ENCODE assay signal across 8 cellular contexts in the genomic region with DNA sequence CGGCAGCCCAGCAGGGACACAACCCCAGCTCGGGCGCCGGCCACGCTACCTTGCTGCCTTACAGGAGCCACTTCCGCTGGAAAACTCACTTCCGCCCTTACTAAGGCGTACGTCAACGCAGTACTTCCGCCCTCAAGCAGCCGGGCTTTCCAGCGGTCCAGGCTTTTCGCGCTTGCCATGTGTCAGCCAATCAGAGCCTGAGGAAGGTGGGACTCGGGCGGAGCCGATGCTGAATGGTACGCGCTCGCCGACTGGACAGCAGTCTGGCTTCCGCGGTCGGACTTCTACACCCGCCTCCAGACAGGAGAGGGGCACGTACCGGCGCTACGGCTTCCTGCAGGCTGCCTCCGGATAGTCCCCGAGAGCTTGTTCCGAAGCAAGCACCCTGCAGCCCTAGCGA. TPM values are rescaled to one million over a fixed set of nuclear protein-coding genes. Genes with fewer than 3 reads are reported as not detected.
DNase-seq lines count a peak whose midpoint lies in the region; ATAC-seq, FAIRE-seq and TF ChIP-seq lines count a peak whose summit lies in the region.
"Not testable (repeated sequence)": the region's sequence is repeated elsewhere in the genome, so short reads cannot be mapped to it uniquely, and the experiment has no call there.

A gene (minus strand): TSS at position 52 of the 400 bp plus-strand sequence. CDS start 71 bp downstream, outside the sequence.
A gene (plus strand): TSS at position 261 of the 400 bp plus-strand sequence. CDS start 210 bp downstream, outside the sequence.

- not testable (repeated sequence) for H3K36me3 ChIP-seq in duodenal mucosa (ENCODE audit: control insufficient read depth in 1 of 2, insufficient read depth in 2 of 2, low read length in 2 of 2); kidney (ENCODE audit: control insufficient read depth in 1 of 2, insufficient read depth in 2 of 2, low read length in 2 of 2)

- H3K27me3 ChIP-seq in duodenal mucosa (ENCODE audit: control insufficient read depth in 1 of 2, insufficient read depth in 2 of 2, low read length in 2 of 2), result not testable (repeated sequence)

- not testable (repeated sequence) for DNase-seq in AG04449 (ENCODE audit: low read depth, low spot score); WTC11 (ENCODE audit: low spot score); kidney; pulmonary artery endothelial cell (ENCODE audit: low read depth, low spot score)

- not testable (repeated sequence) for H3K4me1 ChIP-seq in duodenal mucosa (ENCODE audit: control insufficient read depth in 1 of 2, insufficient read depth in 2 of 2, low read length in 2 of 2); kidney (ENCODE audit: control insufficient read depth in 1 of 2, insufficient read depth in 1 of 2, low read depth in 1 of 2, low read length in 2 of 2)

- H3K27ac Mint-ChIP-seq in WTC11, result not testable (repeated sequence)

- H3K4me3 ChIP-seq in AG04449 (ENCODE audit: low read depth, low read length) (peak within 1 kb of the TSS; percentile 56), duodenal mucosa (ENCODE audit: low read depth in 1 of 2, low read length in 2 of 2) (peak within 1 kb of the TSS in 1 of 2 donors; percentile 58)
- not testable (repeated sequence) for H3K4me3 ChIP-seq in kidney (ENCODE audit: low read length in 2 of 2)

- H3K36me3 Mint-ChIP-seq in WTC11, result not testable (repeated sequence)

- CTCF ChIA-PET in AG04449 (lab: Yijun Ruan, JAX); WTC11 (lab: Charles Lee): not testable (repeated sequence)

- H3K27ac ChIP-seq in duodenal mucosa (ENCODE audit: low read depth, low read length), result peak within 1 kb of the TSS; percentile 50
- H3K27ac ChIP-seq in kidney (ENCODE audit: low read depth in 2 of 2, low read length in 2 of 2), result not testable (repeated sequence)

- POLR2A ChIA-PET in AG04449 (lab: Yijun Ruan, JAX); WTC11 (lab: Charles Lee): not testable (repeated sequence)

- H3K9ac ChIP-seq in duodenal mucosa (ENCODE audit: low read depth in 1 of 2, low read length in 2 of 2), result peak within 1 kb of the TSS in 1 of 2 donors; percentile 38
- H3K9ac ChIP-seq in kidney (ENCODE audit: low read length in 2 of 2), result not testable (repeated sequence)

- FAIRE-seq in kidney (lab: Jason Lieb, UNC), result peak; percentile 96

- intact Hi-C loops in kidney (cut with DNase I), result not testable (repeated sequence)

- not testable (repeated sequence) for TF ChIP-seq CTCF in AG04449 (IDR thresholded peaks at IDR 0.05; ENCODE audit: insufficient read depth, low read length, missing control alignments); WTC11 (IDR thresholded peaks at IDR 0.05); kidney (IDR thresholded peaks at IDR 0.05; ENCODE audit: borderline replicate concordance, extremely low read depth, insufficient read depth)

- not testable (repeated sequence) for H3K4me3 Mint-ChIP-seq in WTC11

- H3K27me3 Mint-ChIP-seq in WTC11 (ENCODE audit: low read depth), result not testable (repeated sequence)

- not testable (repeated sequence) for H3K9me3 Mint-ChIP-seq in WTC11

- ATAC-seq in GM18907 (IDR thresholded peaks at IDR 0.05; ENCODE audit: unreplicated experiment), result peak; percentile 87
- ATAC-seq in HG02588 (IDR thresholded peaks at IDR 0.05; ENCODE audit: unreplicated experiment), result peak; percentile 83
- ATAC-seq in HG03571 (IDR thresholded peaks at IDR 0.05; ENCODE audit: unreplicated experiment), result peak; percentile 82
- peak; percentile 90 for ATAC-seq in WTC11

- not testable (repeated sequence) for H3K9me3 ChIP-seq in duodenal mucosa (ENCODE audit: control insufficient read depth in 1 of 2, low read length in 2 of 2); kidney (ENCODE audit: control insufficient read depth in 1 of 2, low read length in 2 of 2)

- H3K4me1 Mint-ChIP-seq in WTC11, result not testable (repeated sequence)

RNA-seq across cellular contexts. Expression of the first gene that starts in this region (rescaled TPM):
- total RNA-seq in WTC11 (2021) (191 to 206 TPM (median 192 TPM) in 3 replicates), kidney (77.6 TPM), pulmonary artery endothelial cell (19.9 and 25.6 TPM in 2 replicates)
- 177 TPM for polyA plus RNA-seq in kidney (ENCODE audit: insufficient read depth, low read depth, low replicate concordance)

RNA-seq across cellular contexts. Expression of the second gene that starts in this region (rescaled TPM):
- 37.2 to 77.0 TPM (median 53.2 TPM) in 3 replicates for total RNA-seq in WTC11 (2021)
- 51.3 TPM for total RNA-seq in kidney
- polyA plus RNA-seq in kidney (ENCODE audit: insufficient read depth, low read depth, low replicate concordance), result 35.4 TPM
- total RNA-seq in pulmonary artery endothelial cell, result 30.5 and 55.9 TPM in 2 replicates
